In genomic region chr1:39212499-39212898, GRCh38 we compare ENCODE assay signal across 19 cellular contexts. TPM values are rescaled to one million over a fixed set of nuclear protein-coding genes. Genes with fewer than 3 reads are reported as not detected.
DNase-seq lines count a peak whose midpoint lies in the region; ATAC-seq and TF ChIP-seq lines count a peak whose summit lies in the region.
"Had no signal": no experiment of that assay in that cellular context is flagged by ENCODE, and none has a peak within 500 bp of the region (broad histone marks: within the 10 kb centered on the region; RNA-seq: fewer than 3 reads in every experiment).

No MANE protein-coding gene starts in this region.

- H3K4me1 Mint-ChIP-seq in HFFc6 (ENCODE audit: low read depth) (peaks cover 65% of the 10 kb centered on the region), neural progenitor cell (peaks cover 35% of the 10 kb centered on the region)

- peak overlapping the region in 10 of 11 experiments; percentile 1 to 98 (median 50); a peak in 13 of 22 replicates for H3K4me2 ChIP-seq in BLaER1 treated with 17β-estradiol and CSF1 and Interleukin-3, amounts not matched to agents 10 nM and 100 nM
- H3K4me2 ChIP-seq in neural progenitor cell = peak overlapping the region; percentile 67

- 0 out of 22 replicates have a peak overlapping the region, but pooled peaks of 3 of the 11 experiments have one; percentile 1 to 9 (median 8) for H3K27ac ChIP-seq in BLaER1 treated with 17β-estradiol and CSF1 and Interleukin-3, amounts not matched to agents 10 nM and 100 nM
- H3K27ac ChIP-seq in coronary artery (peak overlapping the region; percentile 32 to 84), neural progenitor cell (peak overlapping the region; percentile 95)

- no peaks in the 10 kb centered on the region for H3K27me3 ChIP-seq in BLaER1 treated with 17β-estradiol and CSF1 and Interleukin-3, amounts not matched to agents 10 nM and 100 nM
- no peaks in the 10 kb centered on the region for H3K27me3 ChIP-seq in neural progenitor cell
- H3K27me3 ChIP-seq: esophagus squamous epithelium, right atrium auricular region had no signal

- TF ChIP-seq CTCF in HFFc6 (IDR thresholded peaks at IDR 0.05) (no peak), coronary artery (IDR thresholded peaks at IDR 0.05) (no peak), neural progenitor cell (IDR thresholded peaks at IDR 0.05) (no peak)

- peaks cover 13 to 76% (median 43%) of the 10 kb centered on the region in 11 experiments; a peak in 19 of 22 replicates for H4K20me1 ChIP-seq in BLaER1 treated with 17β-estradiol and CSF1 and Interleukin-3, amounts not matched to agents 10 nM and 100 nM
- H4K20me1 ChIP-seq in neural progenitor cell (ENCODE audit: low read depth) = peaks cover 45% of the 10 kb centered on the region

- H3K9me3 Mint-ChIP-seq in HFFc6 = no peaks in the 10 kb centered on the region
- H3K9me3 Mint-ChIP-seq in neural progenitor cell = no peaks in the 10 kb centered on the region
- H3K9me3 Mint-ChIP-seq: IgD-negative memory B cell; memory B cell; stimulated activated naive B cell treated with anti-CD40 and anti-IgM and Interleukin-4, amounts not matched to agents 10 μg/mL and 1 μg/mL and 100 μg/mL, for 72 hours had no signal

- H3K36me3 ChIP-seq in BLaER1 treated with 17β-estradiol and CSF1 and Interleukin-3, amounts not matched to agents 10 nM and 100 nM = peaks cover 0 to 40% (median 21%) of the 10 kb centered on the region in 11 experiments; a peak in 14 of 22 replicates
- no peaks in the 10 kb centered on the region for H3K36me3 ChIP-seq in neural progenitor cell
- H3K36me3 ChIP-seq: esophagus squamous epithelium had no signal

- no peak overlapping the region for H2AFZ ChIP-seq in neural progenitor cell (replicated peaks)

- peaks cover 33% of the 10 kb centered on the region for H3F3A ChIP-seq in neural progenitor cell (ENCODE audit: low read depth)

- H3K79me2 ChIP-seq in neural progenitor cell (ENCODE audit: low read depth) = peaks cover 86% of the 10 kb centered on the region

- peaks cover 0 to 13% (median 9%) of the 10 kb centered on the region in 11 experiments; a peak in 14 of 22 replicates for H3K9me3 ChIP-seq in BLaER1 treated with 17β-estradiol and CSF1 and Interleukin-3, amounts not matched to agents 10 nM and 100 nM (replicated peaks in 1 of 11)
- no peaks in the 10 kb centered on the region for H3K9me3 ChIP-seq in neural progenitor cell (ENCODE audit: low read depth)
- H3K9me3 ChIP-seq: esophagus squamous epithelium, right atrium auricular region had no signal

- no peak overlapping the region for H3K4me3 ChIP-seq in BLaER1 treated with 17β-estradiol and CSF1 and Interleukin-3, amounts not matched to agents 10 nM and 100 nM
- peak overlapping the region; percentile 8 for H3K4me3 ChIP-seq in coronary artery
- H3K4me3 ChIP-seq in neural progenitor cell = no peak overlapping the region
- H3K4me3 ChIP-seq: esophagus squamous epithelium, right atrium auricular region had no signal

- peak overlapping the region in 1 of 11 experiments; percentile 10; a peak in 2 of 22 replicates for H3K9ac ChIP-seq in BLaER1 treated with 17β-estradiol and CSF1 and Interleukin-3, amounts not matched to agents 10 nM and 100 nM
- H3K9ac ChIP-seq in neural progenitor cell = no peak overlapping the region

- no peak overlapping the region for H3K4me3 Mint-ChIP-seq in HFFc6
- no peak overlapping the region for H3K4me3 Mint-ChIP-seq in neural progenitor cell
- H3K4me3 Mint-ChIP-seq: activated naive CD8-positive, alpha-beta T cell treated with anti-CD3 and anti-CD28 coated beads, Interleukin-2, amount 10 ng/mL, durations not matched to agents 7 days and 5 days; IgD-negative memory B cell; memory B cell; stimulated activated naive B cell treated with anti-CD40 and anti-IgM and Interleukin-4, amounts not matched to agents 10 μg/mL and 1 μg/mL and 100 μg/mL, for 72 hours had no signal

- H3K27ac Mint-ChIP-seq in HFFc6 (peak overlapping the region; percentile 73), neural progenitor cell (no peak overlapping the region)
- H3K27ac Mint-ChIP-seq: activated naive CD8-positive, alpha-beta T cell treated with anti-CD3 and anti-CD28 coated beads, Interleukin-2, amount 10 ng/mL, durations not matched to agents 7 days and 5 days; memory B cell; stimulated activated naive B cell treated with anti-CD40 and anti-IgM and Interleukin-4, amounts not matched to agents 10 μg/mL and 1 μg/mL and 100 μg/mL, for 72 hours had no signal

- H3K36me3 Mint-ChIP-seq in HFFc6 (ENCODE audit: low read depth) = 0 out of 2 replicates have a peak, but pooled peaks cover 15% of the 10 kb centered on the region
- H3K36me3 Mint-ChIP-seq in neural progenitor cell = peaks cover 6% of the 10 kb centered on the region
- H3K36me3 Mint-ChIP-seq: IgD-negative memory B cell, memory B cell had no signal

- no peak for ATAC-seq in GM19467 (IDR thresholded peaks at IDR 0.05; ENCODE audit: unreplicated experiment)
- ATAC-seq: stimulated activated naive B cell treated with anti-CD40 and anti-IgM and Interleukin-4, amounts not matched to agents 10 μg/mL and 1 μg/mL and 100 μg/mL, for 72 hours had no signal

- DNase-seq in HFFc6 (no peak), coronary artery (ENCODE audit: low spot score) (no peak), neural progenitor cell (ENCODE audit: low spot score) (no peak), NOMO-1 treated with dmso at 0.1 percent for 144 hours (lab: John Stamatoyannopoulos, UW; ENCODE audit: unreplicated experiment) (no peak), mesenteric fat pad (ENCODE audit: low spot score) (no peak)
- DNase-seq: activated CD4-positive, alpha-beta T cell treated with anti-CD3 and anti-CD28 coated beads, Interleukin-2, amount 50 U/mL, for 4 hours; activated naive CD8-positive, alpha-beta T cell treated with anti-CD3 and anti-CD28 coated beads, Interleukin-2, amount 10 ng/mL, durations not matched to agents 7 days and 5 days; EL; esophagus squamous epithelium; HCEC 1CT; NCI-H187; NCI-H226; stimulated activated naive B cell treated with anti-CD40 and anti-IgM and Interleukin-4, amounts not matched to agents 10 μg/mL and 1 μg/mL and 100 μg/mL, for 72 hours; SW 1271 had no signal

- H3K27me3 Mint-ChIP-seq in HFFc6 (ENCODE audit: insufficient read depth) (peaks cover 1% of the 10 kb centered on the region; the same call in 1 of the 2 replicates), neural progenitor cell (ENCODE audit: insufficient read depth, low read depth) (peaks cover 4% of the 10 kb centered on the region)
- H3K27me3 Mint-ChIP-seq: activated naive CD8-positive, alpha-beta T cell treated with anti-CD3 and anti-CD28 coated beads, Interleukin-2, amount 10 ng/mL, durations not matched to agents 7 days and 5 days; IgD-negative memory B cell; memory B cell; stimulated activated naive B cell treated with anti-CD40 and anti-IgM and Interleukin-4, amounts not matched to agents 10 μg/mL and 1 μg/mL and 100 μg/mL, for 72 hours had no signal

- H3K4me1 ChIP-seq in BLaER1 treated with 17β-estradiol and CSF1 and Interleukin-3, amounts not matched to agents 10 nM and 100 nM = peaks cover 64 to 77% (median 69%) of the 10 kb centered on the region in 10 experiments
- H3K4me1 ChIP-seq in neural progenitor cell = peaks cover 47% of the 10 kb centered on the region

RNA-seq across cellular contexts. Expression of gene MACF1, which starts 8.0 kb away (rescaled TPM):
- 100 to 1,000 TPM; 201 to 308 (median 223) TPM for total RNA-seq in HFFc6 (2021; fragmentation: NEBNext Ultra II Directional; extraction: Animal tissue kit (Norgen Biotek cat#: 25700))
- 203 and 222 TPM in 2 replicates for total RNA-seq in neural progenitor cell (ENCODE audit: low replicate concordance)
- total RNA-seq in mesenteric fat pad = 386 TPM
